12 cellular contexts compared by ENCODE assay signal in the genomic region with DNA sequence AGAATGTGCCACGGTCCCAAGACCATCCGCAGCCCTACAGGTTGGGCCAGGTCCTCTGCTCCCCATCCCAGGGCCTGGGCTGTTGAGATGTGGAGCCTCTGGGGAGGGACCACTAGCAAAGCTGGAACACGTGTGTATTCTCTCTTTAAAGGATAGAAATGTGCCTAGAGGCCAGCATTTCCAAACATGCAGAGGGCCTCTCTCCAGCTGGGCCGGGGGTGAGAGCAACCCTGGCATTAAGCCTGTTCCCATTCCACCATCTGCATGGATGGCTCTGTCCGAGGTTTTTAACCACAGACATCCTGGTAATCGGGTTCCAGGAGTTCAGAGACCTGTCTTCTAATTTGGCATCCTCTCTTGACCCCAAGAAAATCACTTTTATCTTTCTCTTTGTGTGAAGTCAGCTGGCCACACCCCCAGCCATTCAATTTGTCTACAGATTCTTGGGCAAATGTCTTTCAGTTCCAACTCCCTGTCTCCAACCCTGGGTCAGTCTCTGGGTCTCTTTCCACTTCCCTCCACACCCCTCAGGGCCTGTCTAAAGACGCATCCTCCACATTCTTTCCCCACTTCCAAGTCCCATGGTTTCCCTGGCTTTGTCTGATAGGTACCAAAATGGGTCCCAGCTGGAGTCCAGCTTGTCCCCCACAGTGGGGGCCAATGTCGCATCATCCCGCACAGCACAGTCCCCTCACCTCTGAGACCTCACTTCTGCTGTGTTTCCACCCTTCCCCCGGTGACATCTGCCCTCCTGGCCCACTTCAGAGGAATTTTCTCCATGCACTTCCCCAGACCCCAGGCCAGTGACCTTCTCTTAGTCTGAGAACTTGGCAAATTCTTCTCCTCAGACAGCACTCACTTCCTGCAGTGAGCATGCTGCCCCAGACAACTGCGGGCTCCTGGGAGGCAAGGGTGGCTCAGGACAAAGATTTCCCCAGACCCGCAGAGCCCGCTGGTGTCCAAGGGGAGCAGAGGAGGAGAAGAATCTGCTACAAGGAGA. TPM values are rescaled to one million over a fixed set of nuclear protein-coding genes. Genes with fewer than 3 reads are reported as not detected.
DNase-seq lines count a peak whose midpoint lies in the region; ATAC-seq and TF ChIP-seq lines count a peak whose summit lies in the region.
"Had no signal": no experiment of that assay in that cellular context is flagged by ENCODE, and none has a peak within 500 bp of the region (broad histone marks: within the 10 kb centered on the region; RNA-seq: fewer than 3 reads in every experiment).

No MANE protein-coding gene starts in this region.

- no peak for TF ChIP-seq RAD21 in SK-N-SH (IDR thresholded peaks at IDR 0.05; ENCODE audit: low read length)

- H2AFZ ChIP-seq in ACC112 (ENCODE audit: low read length, unreplicated experiment) = no peak overlapping the region
- peak overlapping the region; percentile 67; the same call in 1 of the 2 replicates for H2AFZ ChIP-seq in SK-N-SH (ENCODE audit: low read depth)

- TF ChIP-seq EP300 in SK-N-SH (IDR thresholded peaks at IDR 0.05; ENCODE audit: borderline replicate concordance in 1 of 2, low read depth in 1 of 2, low read length in 1 of 2) = no peak

- POLR2A ChIA-PET in SK-N-SH (lab: Yijun Ruan, JAX) = no interaction called here

- H4K20me1 ChIP-seq in SK-N-SH (ENCODE audit: insufficient read depth) = no peaks in the 10 kb centered on the region

- H3K27me3 ChIP-seq in ACC112 (ENCODE audit: insufficient read depth, low read length) (no peaks in the 10 kb centered on the region), SK-N-SH (ENCODE audit: insufficient read depth) (no peaks in the 10 kb centered on the region), rectal smooth muscle tissue (ENCODE audit: control insufficient read depth, insufficient read depth, low read length) (no peaks in the 10 kb centered on the region)
- H3K27me3 ChIP-seq: pancreas had no signal

- H3K9ac ChIP-seq in SK-N-SH (no peak overlapping the region), rectal smooth muscle tissue (ENCODE audit: low read length) (no peak overlapping the region)

- CTCF ChIA-PET in SK-N-SH (lab: Yijun Ruan, JAX) = no interaction called here

- TF ChIP-seq CTCF in SK-N-SH (IDR thresholded peaks at IDR 0.05) (no peak), fibroblast of villous mesenchyme (IDR thresholded peaks at IDR 0.05; ENCODE audit: insufficient read depth, low read depth, low read length) (no peak)

- H3K4me3 ChIP-seq in ACC112 (ENCODE audit: low read depth, low read length) (peak overlapping the region; percentile 45), SK-N-SH (ENCODE audit: low read depth in 2 of 2, low read length in 1 of 2) (no peak overlapping the region), fibroblast of villous mesenchyme (ENCODE audit: low read depth, low read length) (no peak overlapping the region), rectal smooth muscle tissue (ENCODE audit: low read length) (no peak overlapping the region)
- H3K4me3 ChIP-seq: pancreas had no signal

- 86% methylated on average over 12 of the region's 13 CpGs for WGBS in SK-N-SH (ENCODE audit: low lambda C conversion rate)

- ATAC-seq in HG03432 (IDR thresholded peaks at IDR 0.05; ENCODE audit: unreplicated experiment) (no peak), HG03097 (IDR thresholded peaks at IDR 0.05; ENCODE audit: low FRiP score, unreplicated experiment) (no peak)

- H3K36me3 ChIP-seq in ACC112 (ENCODE audit: insufficient read depth, low read length) (no peaks in the 10 kb centered on the region), SK-N-SH (replicated peaks in 1 of 2; ENCODE audit: control insufficient read depth in 1 of 2, insufficient read depth in 2 of 2, low read length in 1 of 2) (no peaks in the 10 kb centered on the region), rectal smooth muscle tissue (ENCODE audit: control insufficient read depth, insufficient read depth, low read length) (no peaks in the 10 kb centered on the region)
- H3K36me3 ChIP-seq: pancreas had no signal

- H3K9me3 ChIP-seq in SK-N-SH = no peaks in the 10 kb centered on the region
- H3K9me3 ChIP-seq: pancreas had no signal

- H3K4me1 ChIP-seq in ACC112 (ENCODE audit: control insufficient read depth, insufficient read depth, low read length, unreplicated experiment) (peaks cover 49% of the 10 kb centered on the region), SK-N-SH (ENCODE audit: control insufficient read depth in 1 of 2, insufficient read depth in 2 of 2, low read depth in 1 of 2, low read length in 1 of 2) (peaks cover 18 to 24% of the 10 kb centered on the region in 2 experiments), rectal smooth muscle tissue (ENCODE audit: control insufficient read depth, insufficient read depth, low read length) (peaks cover 11% of the 10 kb centered on the region)

- H3K27ac ChIP-seq in ACC112 (ENCODE audit: low read depth, low read length) = peak overlapping the region; percentile 98
- H3K27ac ChIP-seq in SK-N-SH (ENCODE audit: low read depth in 2 of 2, low read length in 1 of 2) = peak overlapping the region; percentile 91 to 92
- peak overlapping the region; percentile 83 for H3K27ac ChIP-seq in rectal smooth muscle tissue (ENCODE audit: low read depth, low read length)
- H3K27ac ChIP-seq: pancreas had no signal

- H3F3A ChIP-seq in SK-N-SH (replicated peaks; ENCODE audit: insufficient read depth) = peaks cover 20% of the 10 kb centered on the region

- H3K9me2 ChIP-seq in SK-N-SH = no peaks in the 10 kb centered on the region

- DNase-seq in SK-N-SH = no peak
- peak; percentile 66 for DNase-seq in fibroblast of villous mesenchyme (ENCODE audit: low read depth)
- DNase-seq in NCI-H1436 (lab: John Stamatoyannopoulos, UW) = no peak
- no peak for DNase-seq in COLO668 (lab: John Stamatoyannopoulos, UW; ENCODE audit: unreplicated experiment)
- DNase-seq: activated T-cell treated with anti-CD3 and anti-CD28 coated beads for 4 hours, Kasumi-1, NCI-H526, pancreas had no signal

- no peaks in the 10 kb centered on the region for H3K79me2 ChIP-seq in ACC112 (ENCODE audit: control insufficient read depth, insufficient read depth, low read length, unreplicated experiment)
- H3K79me2 ChIP-seq in SK-N-SH (ENCODE audit: insufficient read depth) = no peaks in the 10 kb centered on the region

- H3K4me2 ChIP-seq in SK-N-SH = peak overlapping the region; percentile 69

TF ChIP-seq in SK-N-SH, 30 proteins besides CTCF, POLR2A, EP300 and RAD21:
- TF ChIP-seq EZH2phosphoT487 (IDR thresholded peaks at IDR 0.05; ENCODE audit: borderline replicate concordance, low read depth) = no peak
- TF ChIP-seq, protein P1, sequence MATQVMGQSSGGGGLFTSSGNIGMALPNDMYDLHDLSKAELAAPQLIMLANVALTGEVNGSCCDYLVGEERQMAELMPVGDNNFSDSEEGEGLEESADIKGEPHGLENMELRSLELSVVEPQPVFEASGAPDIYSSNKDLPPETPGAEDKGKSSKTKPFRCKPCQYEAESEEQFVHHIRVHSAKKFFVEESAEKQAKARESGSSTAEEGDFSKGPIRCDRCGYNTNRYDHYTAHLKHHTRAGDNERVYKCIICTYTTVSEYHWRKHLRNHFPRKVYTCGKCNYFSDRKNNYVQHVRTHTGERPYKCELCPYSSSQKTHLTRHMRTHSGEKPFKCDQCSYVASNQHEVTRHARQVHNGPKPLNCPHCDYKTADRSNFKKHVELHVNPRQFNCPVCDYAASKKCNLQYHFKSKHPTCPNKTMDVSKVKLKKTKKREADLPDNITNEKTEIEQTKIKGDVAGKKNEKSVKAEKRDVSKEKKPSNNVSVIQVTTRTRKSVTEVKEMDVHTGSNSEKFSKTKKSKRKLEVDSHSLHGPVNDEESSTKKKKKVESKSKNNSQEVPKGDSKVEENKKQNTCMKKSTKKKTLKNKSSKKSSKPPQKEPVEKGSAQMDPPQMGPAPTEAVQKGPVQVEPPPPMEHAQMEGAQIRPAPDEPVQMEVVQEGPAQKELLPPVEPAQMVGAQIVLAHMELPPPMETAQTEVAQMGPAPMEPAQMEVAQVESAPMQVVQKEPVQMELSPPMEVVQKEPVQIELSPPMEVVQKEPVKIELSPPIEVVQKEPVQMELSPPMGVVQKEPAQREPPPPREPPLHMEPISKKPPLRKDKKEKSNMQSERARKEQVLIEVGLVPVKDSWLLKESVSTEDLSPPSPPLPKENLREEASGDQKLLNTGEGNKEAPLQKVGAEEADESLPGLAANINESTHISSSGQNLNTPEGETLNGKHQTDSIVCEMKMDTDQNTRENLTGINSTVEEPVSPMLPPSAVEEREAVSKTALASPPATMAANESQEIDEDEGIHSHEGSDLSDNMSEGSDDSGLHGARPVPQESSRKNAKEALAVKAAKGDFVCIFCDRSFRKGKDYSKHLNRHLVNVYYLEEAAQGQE (IDR thresholded peaks at IDR 0.05; ENCODE audit: low read depth, low read length) = peak; percentile 68; the same call in 1 of the 2 replicates

RNA-seq across cellular contexts. Expression of a gene that starts 56.8 kb away (rescaled TPM):
- polyA plus RNA-seq in SK-N-SH (2012; rRNA removed) = 3.7 and 4.9 TPM in 2 replicates
- polyA plus RNA-seq in SK-N-SH (2012; cell fraction: cytosol; rRNA removed) = 3.2 TPM in 2 replicates
- 10.1 and 13.7 TPM in 2 replicates for polyA plus RNA-seq in SK-N-SH (2012; cell fraction: nucleus; rRNA removed)
- total RNA-seq in fibroblast of villous mesenchyme = 7.8 and 11.9 TPM in 2 replicates
